1 cellular context compared by ENCODE assay signal in the genomic region with DNA sequence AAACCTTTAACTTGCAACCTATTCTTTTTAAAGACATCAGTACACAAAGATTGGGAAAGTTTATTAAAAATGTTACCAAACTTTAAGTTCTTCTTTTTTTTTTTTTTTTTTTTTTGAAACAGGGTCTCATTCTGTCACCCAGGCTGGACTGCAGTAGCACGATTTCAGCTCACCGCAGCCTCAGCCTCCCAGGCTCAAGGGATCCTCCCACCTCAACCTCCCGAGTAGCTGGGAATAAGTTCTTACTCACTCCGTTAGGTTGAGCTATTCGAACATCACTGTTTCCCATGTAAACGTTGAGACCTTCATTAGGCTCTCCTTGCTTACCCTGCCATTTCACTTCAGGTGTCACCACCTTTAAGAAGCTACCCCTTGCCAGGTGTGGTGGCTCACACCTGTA.
TF ChIP-seq lines count a peak whose summit lies in the region.

No MANE protein-coding gene starts in this region.

TF ChIP-seq in IMR-90, 13 proteins besides CTCF, POLR2A, EP300 and RAD21:
- no peak for TF ChIP-seq FOS (IDR thresholded peaks at IDR 0.05; ENCODE audit: low read depth, low read length)
- TF ChIP-seq MAFK (IDR thresholded peaks at IDR 0.05; ENCODE audit: low read depth, low read length): no peak
- no peak for TF ChIP-seq RFX5 (IDR thresholded peaks at IDR 0.05; ENCODE audit: low read depth, low read length)
- TF ChIP-seq, protein P1, sequence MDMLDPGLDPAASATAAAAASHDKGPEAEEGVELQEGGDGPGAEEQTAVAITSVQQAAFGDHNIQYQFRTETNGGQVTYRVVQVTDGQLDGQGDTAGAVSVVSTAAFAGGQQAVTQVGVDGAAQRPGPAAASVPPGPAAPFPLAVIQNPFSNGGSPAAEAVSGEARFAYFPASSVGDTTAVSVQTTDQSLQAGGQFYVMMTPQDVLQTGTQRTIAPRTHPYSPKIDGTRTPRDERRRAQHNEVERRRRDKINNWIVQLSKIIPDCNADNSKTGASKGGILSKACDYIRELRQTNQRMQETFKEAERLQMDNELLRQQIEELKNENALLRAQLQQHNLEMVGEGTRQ (IDR thresholded peaks at IDR 0.05; ENCODE audit: low read depth, low read length): no peak
- TF ChIP-seq, protein P2, sequence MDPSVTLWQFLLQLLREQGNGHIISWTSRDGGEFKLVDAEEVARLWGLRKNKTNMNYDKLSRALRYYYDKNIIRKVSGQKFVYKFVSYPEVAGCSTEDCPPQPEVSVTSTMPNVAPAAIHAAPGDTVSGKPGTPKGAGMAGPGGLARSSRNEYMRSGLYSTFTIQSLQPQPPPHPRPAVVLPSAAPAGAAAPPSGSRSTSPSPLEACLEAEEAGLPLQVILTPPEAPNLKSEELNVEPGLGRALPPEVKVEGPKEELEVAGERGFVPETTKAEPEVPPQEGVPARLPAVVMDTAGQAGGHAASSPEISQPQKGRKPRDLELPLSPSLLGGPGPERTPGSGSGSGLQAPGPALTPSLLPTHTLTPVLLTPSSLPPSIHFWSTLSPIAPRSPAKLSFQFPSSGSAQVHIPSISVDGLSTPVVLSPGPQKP (IDR thresholded peaks at IDR 0.05; ENCODE audit: borderline replicate concordance, low read depth, low read length): no peak
- no peak for TF ChIP-seq CEBPB (IDR thresholded peaks at IDR 0.05; ENCODE audit: low read depth, low read length)
- no peak for TF ChIP-seq MAZ (IDR thresholded peaks at IDR 0.05; ENCODE audit: borderline replicate concordance, low read depth, low read length)
- no peak for TF ChIP-seq BHLHE40 (IDR thresholded peaks at IDR 0.05; ENCODE audit: low read depth, low read length)
- no peak for TF ChIP-seq RCOR1 (IDR thresholded peaks at IDR 0.05; ENCODE audit: insufficient replicate concordance, low read length)
- TF ChIP-seq SMC3 (IDR thresholded peaks at IDR 0.05; ENCODE audit: low read depth, low read length): no peak
- no peak for TF ChIP-seq MXI1 (IDR thresholded peaks at IDR 0.05; ENCODE audit: borderline replicate concordance, low read depth, low read length)
- no peak for TF ChIP-seq NFE2L2 (IDR thresholded peaks at IDR 0.05; ENCODE audit: low read depth, low read length)
- no peak for TF ChIP-seq CHD1 (IDR thresholded peaks at IDR 0.05; ENCODE audit: low read depth, low read length)
